In genomic region chr17:38658741-38659345, GRCh38 we compare ENCODE assay signal across 1 cellular context.
TF ChIP-seq lines count a peak whose summit lies in the region.

No MANE protein-coding gene starts in this region.

TF ChIP-seq in HepG2, 621 proteins besides CTCF, POLR2A, EP300 and RAD21 (continued from another document and continues in another):
- no peak for TF ChIP-seq ZNF274 (CRISPR knock-in tag; IDR thresholded peaks at IDR 0.05)
- TF ChIP-seq, protein P1, sequence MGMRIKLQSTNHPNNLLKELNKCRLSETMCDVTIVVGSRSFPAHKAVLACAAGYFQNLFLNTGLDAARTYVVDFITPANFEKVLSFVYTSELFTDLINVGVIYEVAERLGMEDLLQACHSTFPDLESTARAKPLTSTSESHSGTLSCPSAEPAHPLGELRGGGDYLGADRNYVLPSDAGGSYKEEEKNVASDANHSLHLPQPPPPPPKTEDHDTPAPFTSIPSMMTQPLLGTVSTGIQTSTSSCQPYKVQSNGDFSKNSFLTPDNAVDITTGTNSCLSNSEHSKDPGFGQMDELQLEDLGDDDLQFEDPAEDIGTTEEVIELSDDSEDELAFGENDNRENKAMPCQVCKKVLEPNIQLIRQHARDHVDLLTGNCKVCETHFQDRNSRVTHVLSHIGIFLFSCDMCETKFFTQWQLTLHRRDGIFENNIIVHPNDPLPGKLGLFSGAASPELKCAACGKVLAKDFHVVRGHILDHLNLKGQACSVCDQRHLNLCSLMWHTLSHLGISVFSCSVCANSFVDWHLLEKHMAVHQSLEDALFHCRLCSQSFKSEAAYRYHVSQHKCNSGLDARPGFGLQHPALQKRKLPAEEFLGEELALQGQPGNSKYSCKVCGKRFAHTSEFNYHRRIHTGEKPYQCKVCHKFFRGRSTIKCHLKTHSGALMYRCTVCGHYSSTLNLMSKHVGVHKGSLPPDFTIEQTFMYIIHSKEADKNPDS (CRISPR knock-in tag; IDR thresholded peaks at IDR 0.05): peak; percentile 74; the same call in 1 of the 2 replicates
- TF ChIP-seq ZNF629 (CRISPR knock-in tag; conservative IDR thresholded peaks at IDR 0.05): no peak
- no peak for TF ChIP-seq ZNF20 (CRISPR knock-in tag; IDR thresholded peaks at IDR 0.05)
- TF ChIP-seq, protein P2, sequence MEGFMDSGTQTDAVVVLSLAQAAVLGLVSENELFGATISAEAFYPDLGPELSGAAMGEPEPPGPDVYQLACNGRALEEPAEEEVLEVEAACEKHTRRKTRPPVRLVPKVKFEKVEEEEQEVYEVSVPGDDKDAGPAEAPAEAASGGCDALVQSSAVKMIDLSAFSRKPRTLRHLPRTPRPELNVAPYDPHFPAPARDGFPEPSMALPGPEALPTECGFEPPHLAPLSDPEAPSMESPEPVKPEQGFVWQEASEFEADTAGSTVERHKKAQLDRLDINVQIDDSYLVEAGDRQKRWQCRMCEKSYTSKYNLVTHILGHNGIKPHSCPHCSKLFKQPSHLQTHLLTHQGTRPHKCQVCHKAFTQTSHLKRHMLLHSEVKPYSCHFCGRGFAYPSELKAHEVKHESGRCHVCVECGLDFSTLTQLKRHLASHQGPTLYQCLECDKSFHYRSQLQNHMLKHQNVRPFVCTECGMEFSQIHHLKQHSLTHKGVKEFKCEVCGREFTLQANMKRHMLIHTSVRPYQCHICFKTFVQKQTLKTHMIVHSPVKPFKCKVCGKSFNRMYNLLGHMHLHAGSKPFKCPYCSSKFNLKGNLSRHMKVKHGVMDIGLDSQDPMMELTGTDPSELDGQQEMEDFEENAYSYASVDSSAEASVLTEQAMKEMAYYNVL (CRISPR knock-in tag; IDR thresholded peaks at IDR 0.05; ENCODE audit: borderline replicate concordance): no peak; the same call in 1 of the 2 replicates
- TF ChIP-seq ZNF713 (CRISPR knock-in tag; IDR thresholded peaks at IDR 0.05): peak; percentile 31; the same call in 1 of the 2 replicates
- 0 out of 2 replicates have a peak, but pooled peaks have one; percentile 80 for TF ChIP-seq MZF1 (CRISPR knock-in tag; IDR thresholded peaks at IDR 0.05; ENCODE audit: borderline replicate concordance)
- TF ChIP-seq ASH2L (IDR thresholded peaks at IDR 0.05; ENCODE audit: insufficient read length, low read depth, low read length): no peak
- TF ChIP-seq ZSCAN5A (CRISPR knock-in tag; IDR thresholded peaks at IDR 0.05; ENCODE audit: borderline replicate concordance): 0 out of 2 replicates have a peak, but pooled peaks have one; percentile 9
- TF ChIP-seq, protein P3, sequence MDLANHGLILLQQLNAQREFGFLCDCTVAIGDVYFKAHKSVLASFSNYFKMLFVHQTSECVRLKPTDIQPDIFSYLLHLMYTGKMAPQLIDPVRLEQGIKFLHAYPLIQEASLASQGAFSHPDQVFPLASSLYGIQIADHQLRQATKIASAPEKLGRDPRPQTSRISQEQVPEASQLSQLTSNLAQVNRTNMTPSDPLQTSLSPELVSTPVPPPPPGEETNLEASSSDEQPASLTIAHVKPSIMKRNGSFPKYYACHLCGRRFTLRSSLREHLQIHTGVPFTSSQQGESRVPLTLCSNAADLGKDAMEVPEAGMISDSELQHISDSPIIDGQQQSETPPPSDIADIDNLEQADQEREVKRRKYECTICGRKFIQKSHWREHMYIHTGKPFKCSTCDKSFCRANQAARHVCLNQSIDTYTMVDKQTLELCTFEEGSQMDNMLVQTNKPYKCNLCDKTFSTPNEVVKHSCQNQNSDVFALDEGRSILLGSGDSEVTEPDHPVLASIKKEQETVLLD (CRISPR knock-in tag; IDR thresholded peaks at IDR 0.05; ENCODE audit: low read depth): no peak
- TF ChIP-seq AGO2 (optimal IDR thresholded peaks at IDR 0.05; ENCODE audit: low read depth, low read length): no peak
- peak; percentile 91 for TF ChIP-seq ZNF263 (CRISPR knock-in tag; IDR thresholded peaks at IDR 0.05)
- 0 out of 2 replicates have a peak, but pooled peaks have one; percentile 14 for TF ChIP-seq FOXP4 (CRISPR knock-in tag; IDR thresholded peaks at IDR 0.05)
- TF ChIP-seq DMAP1 (CRISPR knock-in tag; IDR thresholded peaks at IDR 0.05): 0 out of 2 replicates have a peak, but pooled peaks have one; percentile 13
- TF ChIP-seq MIXL1 (CRISPR knock-in tag; IDR thresholded peaks at IDR 0.05): no peak
- TF ChIP-seq ZNF672 (CRISPR knock-in tag; IDR thresholded peaks at IDR 0.05): no peak
- 0 out of 2 replicates have a peak, but pooled peaks have one; percentile 19 for TF ChIP-seq MEIS1 (CRISPR knock-in tag; IDR thresholded peaks at IDR 0.05; ENCODE audit: borderline replicate concordance)
- 0 out of 2 replicates have a peak, but pooled peaks have one; percentile 36 for TF ChIP-seq DZIP1 (CRISPR knock-in tag; IDR thresholded peaks at IDR 0.05)
- TF ChIP-seq RNF2 (conservative IDR thresholded peaks at IDR 0.05; ENCODE audit: low read depth): no peak
- TF ChIP-seq, protein P4, sequence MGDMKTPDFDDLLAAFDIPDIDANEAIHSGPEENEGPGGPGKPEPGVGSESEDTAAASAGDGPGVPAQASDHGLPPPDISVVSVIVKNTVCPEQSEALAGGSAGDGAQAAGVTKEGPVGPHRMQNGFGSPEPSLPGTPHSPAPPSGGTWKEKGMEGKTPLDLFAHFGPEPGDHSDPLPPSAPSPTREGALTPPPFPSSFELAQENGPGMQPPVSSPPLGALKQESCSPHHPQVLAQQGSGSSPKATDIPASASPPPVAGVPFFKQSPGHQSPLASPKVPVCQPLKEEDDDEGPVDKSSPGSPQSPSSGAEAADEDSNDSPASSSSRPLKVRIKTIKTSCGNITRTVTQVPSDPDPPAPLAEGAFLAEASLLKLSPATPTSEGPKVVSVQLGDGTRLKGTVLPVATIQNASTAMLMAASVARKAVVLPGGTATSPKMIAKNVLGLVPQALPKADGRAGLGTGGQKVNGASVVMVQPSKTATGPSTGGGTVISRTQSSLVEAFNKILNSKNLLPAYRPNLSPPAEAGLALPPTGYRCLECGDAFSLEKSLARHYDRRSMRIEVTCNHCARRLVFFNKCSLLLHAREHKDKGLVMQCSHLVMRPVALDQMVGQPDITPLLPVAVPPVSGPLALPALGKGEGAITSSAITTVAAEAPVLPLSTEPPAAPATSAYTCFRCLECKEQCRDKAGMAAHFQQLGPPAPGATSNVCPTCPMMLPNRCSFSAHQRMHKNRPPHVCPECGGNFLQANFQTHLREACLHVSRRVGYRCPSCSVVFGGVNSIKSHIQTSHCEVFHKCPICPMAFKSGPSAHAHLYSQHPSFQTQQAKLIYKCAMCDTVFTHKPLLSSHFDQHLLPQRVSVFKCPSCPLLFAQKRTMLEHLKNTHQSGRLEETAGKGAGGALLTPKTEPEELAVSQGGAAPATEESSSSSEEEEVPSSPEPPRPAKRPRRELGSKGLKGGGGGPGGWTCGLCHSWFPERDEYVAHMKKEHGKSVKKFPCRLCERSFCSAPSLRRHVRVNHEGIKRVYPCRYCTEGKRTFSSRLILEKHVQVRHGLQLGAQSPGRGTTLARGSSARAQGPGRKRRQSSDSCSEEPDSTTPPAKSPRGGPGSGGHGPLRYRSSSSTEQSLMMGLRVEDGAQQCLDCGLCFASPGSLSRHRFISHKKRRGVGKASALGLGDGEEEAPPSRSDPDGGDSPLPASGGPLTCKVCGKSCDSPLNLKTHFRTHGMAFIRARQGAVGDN (CRISPR knock-in tag; IDR thresholded peaks at IDR 0.05): peak; percentile 65
- 0 out of 2 replicates have a peak, but pooled peaks have one; percentile 46 for TF ChIP-seq MED13 (CRISPR knock-in tag; IDR thresholded peaks at IDR 0.05)
- peak; percentile 32; the same call in 1 of the 2 replicates for TF ChIP-seq HDAC1 (CRISPR knock-in tag; IDR thresholded peaks at IDR 0.05)
- no peak for TF ChIP-seq ZNF670 (CRISPR knock-in tag; IDR thresholded peaks at IDR 0.05; ENCODE audit: borderline replicate concordance)
- peak; percentile 51; the same call in 1 of the 2 replicates for TF ChIP-seq HIVEP1 (CRISPR knock-in tag; IDR thresholded peaks at IDR 0.05)
- TF ChIP-seq NCOA1 (CRISPR knock-in tag; IDR thresholded peaks at IDR 0.05): 0 out of 2 replicates have a peak, but pooled peaks have one; percentile 72
- peak; percentile 92 for TF ChIP-seq ZNF414 (CRISPR knock-in tag; IDR thresholded peaks at IDR 0.05)
- TF ChIP-seq FOXC1 (CRISPR knock-in tag; IDR thresholded peaks at IDR 0.05; ENCODE audit: borderline replicate concordance): peak; percentile 84
- 0 out of 2 replicates have a peak, but pooled peaks have one; percentile 19 for TF ChIP-seq ZNF275 (CRISPR knock-in tag; IDR thresholded peaks at IDR 0.05; ENCODE audit: borderline replicate concordance)
- peak; percentile 19; the same call in 1 of the 2 replicates for TF ChIP-seq ZMYM3 (CRISPR knock-in tag; IDR thresholded peaks at IDR 0.05)
- TF ChIP-seq ZZZ3 (CRISPR knock-in tag; IDR thresholded peaks at IDR 0.05; ENCODE audit: borderline replicate concordance): 0 out of 2 replicates have a peak, but pooled peaks have one; percentile 54
- TF ChIP-seq, protein P5, sequence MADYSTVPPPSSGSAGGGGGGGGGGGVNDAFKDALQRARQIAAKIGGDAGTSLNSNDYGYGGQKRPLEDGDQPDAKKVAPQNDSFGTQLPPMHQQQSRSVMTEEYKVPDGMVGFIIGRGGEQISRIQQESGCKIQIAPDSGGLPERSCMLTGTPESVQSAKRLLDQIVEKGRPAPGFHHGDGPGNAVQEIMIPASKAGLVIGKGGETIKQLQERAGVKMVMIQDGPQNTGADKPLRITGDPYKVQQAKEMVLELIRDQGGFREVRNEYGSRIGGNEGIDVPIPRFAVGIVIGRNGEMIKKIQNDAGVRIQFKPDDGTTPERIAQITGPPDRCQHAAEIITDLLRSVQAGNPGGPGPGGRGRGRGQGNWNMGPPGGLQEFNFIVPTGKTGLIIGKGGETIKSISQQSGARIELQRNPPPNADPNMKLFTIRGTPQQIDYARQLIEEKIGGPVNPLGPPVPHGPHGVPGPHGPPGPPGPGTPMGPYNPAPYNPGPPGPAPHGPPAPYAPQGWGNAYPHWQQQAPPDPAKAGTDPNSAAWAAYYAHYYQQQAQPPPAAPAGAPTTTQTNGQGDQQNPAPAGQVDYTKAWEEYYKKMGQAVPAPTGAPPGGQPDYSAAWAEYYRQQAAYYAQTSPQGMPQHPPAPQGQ (CRISPR knock-in tag; IDR thresholded peaks at IDR 0.05; ENCODE audit: borderline replicate concordance): no peak
- TF ChIP-seq HDAC2 (CRISPR knock-in tag; IDR thresholded peaks at IDR 0.05): no peak
- TF ChIP-seq ZBTB38 (CRISPR knock-in tag; IDR thresholded peaks at IDR 0.05): peak; percentile 98
